Comparison of ENCODE assay signal across 1 cellular context in the genomic region with DNA sequence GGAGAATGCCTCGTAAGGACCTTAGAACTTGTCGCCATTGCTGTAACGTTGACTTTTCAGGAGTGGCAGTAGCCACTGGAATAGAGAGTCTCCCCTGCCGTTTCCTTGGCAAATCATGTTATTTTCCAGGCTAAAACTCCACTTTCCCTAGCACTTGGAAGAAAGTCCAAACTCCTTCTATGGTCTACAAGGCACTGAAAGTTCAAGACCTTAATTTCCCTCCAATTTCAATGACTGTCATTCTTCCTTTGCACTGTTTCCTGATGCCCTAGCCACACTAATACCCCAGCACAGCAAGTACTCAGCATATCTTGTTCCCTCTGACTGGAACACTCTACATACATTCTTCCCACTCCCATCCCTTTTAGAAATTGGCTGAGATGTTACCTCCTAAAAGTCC.
TF ChIP-seq lines count a peak whose summit lies in the region.

No MANE protein-coding gene starts in this region.

TF ChIP-seq in GM12878, 131 proteins besides CTCF, POLR2A, EP300 and RAD21 (continued from another document):
- TF ChIP-seq SUPT20H (IDR thresholded peaks at IDR 0.05; ENCODE audit: borderline replicate concordance, control insufficient read depth, low read depth, low read length), result no peak
